17 cellular contexts compared by ENCODE assay signal in the genomic region with DNA sequence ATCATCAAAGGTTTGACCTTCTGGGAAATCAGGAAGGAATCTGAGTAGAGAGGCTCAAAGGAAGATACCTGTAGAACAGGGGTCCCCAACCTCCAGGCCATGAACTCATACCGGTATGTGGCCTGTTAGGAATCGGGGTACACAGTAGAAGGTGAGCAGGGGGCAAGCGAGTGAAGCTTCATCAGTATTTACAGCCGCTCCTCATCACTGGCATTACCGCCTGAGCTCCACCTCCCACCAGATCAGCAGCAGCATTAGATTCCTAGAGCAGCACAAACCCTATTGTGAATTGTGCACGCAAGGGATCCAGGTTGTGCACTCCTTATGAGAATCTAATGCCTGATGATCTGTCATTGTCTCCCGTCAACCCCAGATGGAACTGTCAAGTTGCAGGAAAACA.
A peak's percentile ranks its signal among the peaks of the same experiment; 100 is the strongest.
DNase-seq lines count a peak whose midpoint lies in the region; TF ChIP-seq lines count a peak whose summit lies in the region.
"Had no signal": no experiment of that assay in that cellular context is flagged by ENCODE, and none has a peak within 500 bp of the region (broad histone marks: within the 10 kb centered on the region; RNA-seq: fewer than 3 reads in every experiment).

No MANE protein-coding gene starts in this region.

- peaks cover 9% of the 10 kb centered on the region; the same call in 1 of the 2 replicates for H3K4me1 ChIP-seq in HEK293 (ENCODE audit: control insufficient read depth, insufficient read depth, low read length)
- H3K4me1 ChIP-seq in neural progenitor cell, result peaks cover 21% of the 10 kb centered on the region
- H3K4me1 ChIP-seq: BE2C, BLaER1 had no signal

- peaks cover 10% of the 10 kb centered on the region for H3K36me3 Mint-ChIP-seq in neural progenitor cell
- H3K36me3 Mint-ChIP-seq: CD14-positive monocyte; CD4-positive, alpha-beta memory T cell; CD4-positive, CD25-positive, alpha-beta regulatory T cell; CD8-positive, alpha-beta memory T cell had no signal

- H3K27ac Mint-ChIP-seq in neural progenitor cell, result peak overlapping the region; percentile 7
- H3K27ac Mint-ChIP-seq: CD4-positive, alpha-beta memory T cell; CD4-positive, CD25-positive, alpha-beta regulatory T cell; CD8-positive, alpha-beta memory T cell had no signal

- H3K27me3 ChIP-seq in neural progenitor cell, result no peaks in the 10 kb centered on the region
- H3K27me3 ChIP-seq: BE2C, BLaER1 had no signal

- no peaks in the 10 kb centered on the region for H3K79me2 ChIP-seq in neural progenitor cell (ENCODE audit: low read depth)

- POLR2A ChIA-PET in HEK293 (lab: Yijun Ruan, JAX), result no interaction called here

- no peak for DNase-seq in neural progenitor cell (ENCODE audit: low spot score)
- DNase-seq in activated effector memory CD4-positive, alpha-beta T cell treated with Interleukin-2 at 50 U/mL for 16 hours, result no peak
- no peak for DNase-seq in mesenteric fat pad (ENCODE audit: low spot score)
- DNase-seq in NCI-H1417 treated with DMSO at 0.1 percent for 48 hours (lab: John Stamatoyannopoulos, UW), result no peak
- DNase-seq: 8988T; ACHN; BE2C; C1 segment of cervical spinal cord; CD4-positive, alpha-beta memory T cell; CD4-positive, CD25-positive, alpha-beta regulatory T cell; CD8-positive, alpha-beta memory T cell; COR-L47; DMS79 treated with DMSO at 0.1 percent for 48 hours; GF-D8 had no signal

- no peaks in the 10 kb centered on the region for H4K20me1 ChIP-seq in neural progenitor cell (ENCODE audit: low read depth)
- H4K20me1 ChIP-seq: BLaER1 had no signal

- H3K9ac ChIP-seq in neural progenitor cell, result no peak overlapping the region
- H3K9ac ChIP-seq: BLaER1 had no signal

- no peak overlapping the region for H3K4me2 ChIP-seq in neural progenitor cell
- H3K4me2 ChIP-seq: BLaER1 had no signal

- CTCF ChIA-PET in HEK293 (lab: Yijun Ruan, JAX), result interaction anchor here (0.7 to 1.8 kb wide), 2 partner anchors 18 to 29 kb away, joined by 3 to 4 read pairs; no protein-coding TSS in a partner anchor

- H3K9me3 ChIP-seq in HEK293 (ENCODE audit: control insufficient read depth, insufficient read depth, low read depth, low read length), result no peaks in the 10 kb centered on the region
- peaks cover 4% of the 10 kb centered on the region for H3K9me3 ChIP-seq in neural progenitor cell (ENCODE audit: low read depth)
- H3K9me3 ChIP-seq: BE2C, BLaER1 had no signal

- H3K27me3 Mint-ChIP-seq in neural progenitor cell (ENCODE audit: insufficient read depth, low read depth), result no peaks in the 10 kb centered on the region
- H3K27me3 Mint-ChIP-seq: CD4-positive, alpha-beta memory T cell; CD4-positive, CD25-positive, alpha-beta regulatory T cell; CD8-positive, alpha-beta memory T cell had no signal

- no peak overlapping the region for H3K4me3 ChIP-seq in HEK293 (ENCODE audit: low read depth, low read length)
- no peak overlapping the region for H3K4me3 ChIP-seq in neural progenitor cell
- H3K4me3 ChIP-seq: BLaER1 had no signal

- TF ChIP-seq CTCF in HEK293 (tag by site-specific recombination; IDR thresholded peaks at IDR 0.05) (no peak), neural progenitor cell (IDR thresholded peaks at IDR 0.05) (no peak)

- H3K4me3 Mint-ChIP-seq in neural progenitor cell, result no peak overlapping the region
- H3K4me3 Mint-ChIP-seq: CD14-positive monocyte; CD4-positive, alpha-beta memory T cell; CD4-positive, CD25-positive, alpha-beta regulatory T cell; CD8-positive, alpha-beta memory T cell had no signal

- H3K9me3 Mint-ChIP-seq in neural progenitor cell, result peaks cover 15% of the 10 kb centered on the region
- H3K9me3 Mint-ChIP-seq: CD14-positive monocyte had no signal

- H3K4me1 Mint-ChIP-seq in neural progenitor cell, result peaks cover 27% of the 10 kb centered on the region
- H3K4me1 Mint-ChIP-seq: CD4-positive, alpha-beta memory T cell; CD4-positive, CD25-positive, alpha-beta regulatory T cell; CD8-positive, alpha-beta memory T cell had no signal

- H3F3A ChIP-seq in neural progenitor cell (ENCODE audit: low read depth), result no peaks in the 10 kb centered on the region

- no peak overlapping the region for H2AFZ ChIP-seq in neural progenitor cell (replicated peaks)

- H3K27ac ChIP-seq in HEK293 (ENCODE audit: extremely low read depth, low read depth, low read length) (no peak overlapping the region), neural progenitor cell (no peak overlapping the region)
- H3K27ac ChIP-seq: BLaER1 had no signal

- H3K36me3 ChIP-seq in HEK293 (ENCODE audit: control insufficient read depth in 2 of 2, insufficient read depth in 1 of 2, low read length in 2 of 2) (no peaks in the 10 kb centered on the region), neural progenitor cell (no peaks in the 10 kb centered on the region)
- H3K36me3 ChIP-seq: BE2C, BLaER1 had no signal

TF ChIP-seq in HEK293, 187 proteins besides CTCF, POLR2A, EP300 and RAD21:
- TF ChIP-seq, protein P1, sequence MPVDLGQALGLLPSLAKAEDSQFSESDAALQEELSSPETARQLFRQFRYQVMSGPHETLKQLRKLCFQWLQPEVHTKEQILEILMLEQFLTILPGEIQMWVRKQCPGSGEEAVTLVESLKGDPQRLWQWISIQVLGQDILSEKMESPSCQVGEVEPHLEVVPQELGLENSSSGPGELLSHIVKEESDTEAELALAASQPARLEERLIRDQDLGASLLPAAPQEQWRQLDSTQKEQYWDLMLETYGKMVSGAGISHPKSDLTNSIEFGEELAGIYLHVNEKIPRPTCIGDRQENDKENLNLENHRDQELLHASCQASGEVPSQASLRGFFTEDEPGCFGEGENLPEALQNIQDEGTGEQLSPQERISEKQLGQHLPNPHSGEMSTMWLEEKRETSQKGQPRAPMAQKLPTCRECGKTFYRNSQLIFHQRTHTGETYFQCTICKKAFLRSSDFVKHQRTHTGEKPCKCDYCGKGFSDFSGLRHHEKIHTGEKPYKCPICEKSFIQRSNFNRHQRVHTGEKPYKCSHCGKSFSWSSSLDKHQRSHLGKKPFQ (tag by site-specific recombination; IDR thresholded peaks at IDR 0.05), result no peak
- TF ChIP-seq ZNF610 (tag by site-specific recombination; IDR thresholded peaks at IDR 0.05; ENCODE audit: borderline replicate concordance) (peak; percentile 96), ZNF830 (tag by site-specific recombination; IDR thresholded peaks at IDR 0.05; ENCODE audit: low read depth) (no peak), ZNF623 (tag by site-specific recombination; IDR thresholded peaks at IDR 0.05) (no peak)
- TF ChIP-seq, protein P2, sequence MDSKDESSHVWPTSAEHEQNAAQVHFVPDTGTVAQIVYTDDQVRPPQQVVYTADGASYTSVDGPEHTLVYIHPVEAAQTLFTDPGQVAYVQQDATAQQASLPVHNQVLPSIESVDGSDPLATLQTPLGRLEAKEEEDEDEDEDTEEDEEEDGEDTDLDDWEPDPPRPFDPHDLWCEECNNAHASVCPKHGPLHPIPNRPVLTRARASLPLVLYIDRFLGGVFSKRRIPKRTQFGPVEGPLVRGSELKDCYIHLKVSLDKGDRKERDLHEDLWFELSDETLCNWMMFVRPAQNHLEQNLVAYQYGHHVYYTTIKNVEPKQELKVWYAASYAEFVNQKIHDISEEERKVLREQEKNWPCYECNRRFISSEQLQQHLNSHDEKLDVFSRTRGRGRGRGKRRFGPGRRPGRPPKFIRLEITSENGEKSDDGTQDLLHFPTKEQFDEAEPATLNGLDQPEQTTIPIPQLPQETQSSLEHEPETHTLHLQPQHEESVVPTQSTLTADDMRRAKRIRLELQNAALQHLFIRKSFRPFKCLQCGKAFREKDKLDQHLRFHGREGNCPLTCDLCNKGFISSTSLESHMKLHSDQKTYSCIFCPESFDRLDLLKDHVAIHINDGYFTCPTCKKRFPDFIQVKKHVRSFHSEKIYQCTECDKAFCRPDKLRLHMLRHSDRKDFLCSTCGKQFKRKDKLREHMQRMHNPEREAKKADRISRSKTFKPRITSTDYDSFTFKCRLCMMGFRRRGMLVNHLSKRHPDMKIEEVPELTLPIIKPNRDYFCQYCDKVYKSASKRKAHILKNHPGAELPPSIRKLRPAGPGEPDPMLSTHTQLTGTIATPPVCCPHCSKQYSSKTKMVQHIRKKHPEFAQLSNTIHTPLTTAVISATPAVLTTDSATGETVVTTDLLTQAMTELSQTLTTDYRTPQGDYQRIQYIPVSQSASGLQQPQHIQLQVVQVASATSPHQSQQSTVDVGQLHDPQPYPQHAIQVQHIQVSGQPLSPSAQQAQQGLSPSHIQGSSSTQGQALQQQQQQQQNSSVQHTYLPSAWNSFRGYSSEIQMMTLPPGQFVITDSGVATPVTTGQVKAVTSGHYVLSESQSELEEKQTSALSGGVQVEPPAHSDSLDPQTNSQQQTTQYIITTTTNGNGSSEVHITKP (tag by site-specific recombination; IDR thresholded peaks at IDR 0.05), result no peak
